24 cellular contexts compared by ENCODE assay signal in the genomic region with DNA sequence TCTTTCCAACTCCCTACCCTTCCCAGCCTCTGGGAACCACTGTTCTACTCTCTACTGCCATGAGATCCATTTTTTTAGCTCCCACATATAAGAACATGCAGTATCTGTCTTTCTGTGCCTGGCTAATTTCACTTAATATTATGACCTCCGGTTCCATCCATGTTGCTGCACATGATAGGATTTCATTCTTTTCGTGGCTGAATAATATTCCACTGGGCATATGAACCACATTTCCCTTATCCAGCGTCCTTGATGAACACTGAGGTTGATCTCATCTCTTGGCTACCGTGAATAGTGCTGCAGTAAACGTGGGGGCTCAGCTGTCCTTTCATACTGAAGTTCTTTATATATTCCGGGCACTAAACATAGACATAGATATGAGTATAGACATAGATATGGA.
DNase-seq lines count a peak whose midpoint lies in the region; ATAC-seq, FAIRE-seq and TF ChIP-seq lines count a peak whose summit lies in the region.
"Had no signal": no experiment of that assay in that cellular context is flagged by ENCODE, and none has a peak within 500 bp of the region (broad histone marks: within the 10 kb centered on the region; RNA-seq: fewer than 3 reads in every experiment).

No MANE protein-coding gene starts in this region.

- in situ Hi-C loops in K562 (cut with MboI) = no loop called here

- BruUV-seq in K562 (replicated peaks; lab: Mats Ljungman, UMichigan) = no TSS peak

- no peak for TF ChIP-seq POLR2A in K562 (conservative IDR thresholded peaks at IDR 0.05)

- peaks cover 0 to 12% of the 10 kb centered on the region in 2 experiments; a peak in 4 of 5 replicates for H3K4me1 ChIP-seq in K562 (replicated peaks in 1 of 2; ENCODE audit: control insufficient read depth in 2 of 2, insufficient read depth in 2 of 2, low read length in 2 of 2)
- H3K4me1 ChIP-seq: A549 had no signal

- H3K9ac ChIP-seq in K562 (ENCODE audit: insufficient read depth in 1 of 2, low read depth in 2 of 2, low read length in 2 of 2) = no peak overlapping the region
- H3K9ac ChIP-seq: BLaER1 treated with 17β-estradiol and CSF1 and Interleukin-3, amounts not matched to agents 10 nM and 100 nM had no signal

- WGBS in K562 (ENCODE audit: insufficient coverage, low coverage, missing lambda C conversion rate) = 29% methylated on average over 6 of the region's 6 CpGs

- peaks cover 3% of the 10 kb centered on the region; the same call in 1 of the 2 replicates for H4K20me1 ChIP-seq in K562 (replicated peaks; ENCODE audit: control insufficient read depth, insufficient read depth, low read length)

- H3K36me3 ChIP-seq in K562 (ENCODE audit: control insufficient read depth, insufficient read depth, low read length) = no peaks in the 10 kb centered on the region
- H3K36me3 ChIP-seq: BLaER1 treated with 17β-estradiol and CSF1 and Interleukin-3, amounts not matched to agents 10 nM and 100 nM had no signal

- ATAC-seq in Right ventricle myocardium superior (ENCODE audit: poor library complexity) (no peak), K562 (no peak)
- no peak for ATAC-seq in stimulated activated naive CD8-positive, alpha-beta T cell treated with anti-CD3 and anti-CD28 coated beads, Interleukin-15, Interleukin-2, amounts not matched to agents 100 U/mL and 50 U/mL, for 24 hours
- ATAC-seq: GM12878 had no signal

- intact Hi-C loops in Right ventricle myocardium superior (cut with DNase I) = no loop called here
- intact Hi-C loops in cardiac septum (cut with DNase I) = no loop called here
- intact Hi-C loops in K562 (cut with micrococcal nuclease) = loop anchor here (5.0 kb wide), 1 partner anchor 168 kb away; no protein-coding TSS in a partner anchor

- no peak for TF ChIP-seq CTCF in K562 (IDR thresholded peaks at IDR 0.05 in 2 of 3, conservative IDR thresholded peaks at IDR 0.05 in 1 of 3; ENCODE audit: insufficient read depth in 2 of 3, low read depth in 1 of 3, low read length in 3 of 3)
- TF ChIP-seq CTCF in fibroblast of pulmonary artery (IDR thresholded peaks at IDR 0.05; ENCODE audit: low read length, missing control alignments) = no peak

- FAIRE-seq in K562 (lab: Jason Lieb, UNC) = no peak
- FAIRE-seq: GM12892, GM18507 had no signal

- CTCF ChIA-PET in K562 (lab: Yijun Ruan, JAX; ENCODE audit: low intra/inter-chr PET ratio) = no interaction called here

- H3K79me2 ChIP-seq in K562 (ENCODE audit: control insufficient read depth, insufficient read depth, low read length) = no peaks in the 10 kb centered on the region

- no peak overlapping the region for H3K4me2 ChIP-seq in K562 (ENCODE audit: insufficient read depth, low read length)
- H3K4me2 ChIP-seq: A549 had no signal

- no peak overlapping the region for H2AFZ ChIP-seq in K562 (ENCODE audit: low read depth, low read length)

- peaks cover 4% of the 10 kb centered on the region for H3K9me1 ChIP-seq in K562 (ENCODE audit: control insufficient read depth, insufficient read depth, low read length)

- H3K27ac ChIP-seq in K562 (ENCODE audit: extremely low read depth, low read depth, low read length) = no peak overlapping the region
- H3K27ac ChIP-seq: 22Rv1; A549; BLaER1 treated with 17β-estradiol and CSF1 and Interleukin-3, amounts not matched to agents 10 nM and 100 nM had no signal

- DNase-seq in Right ventricle myocardium superior (peak; percentile 5), cardiac septum (ENCODE audit: low spot score) (no peak), K562 (ENCODE audit: extremely low read depth in 1 of 4, low spot score in 3 of 4) (no peak), fibroblast of pulmonary artery (ENCODE audit: low read depth) (peak; percentile 39), C1 segment of cervical spinal cord (lab: John Stamatoyannopoulos, UW) (no peak)
- no peak for DNase-seq in stimulated activated naive CD8-positive, alpha-beta T cell treated with anti-CD3 and anti-CD28 coated beads, Interleukin-15, Interleukin-2, amounts not matched to agents 100 U/mL and 50 U/mL, for 24 hours
- DNase-seq: AML-193; CD4-positive, alpha-beta memory T cell; CD4-positive, CD25-positive, alpha-beta regulatory T cell; CD8-positive, alpha-beta memory T cell; COR-L47; DMS 273 treated with DMSO at 0.1 percent for 48 hours; DMS153; DMS53; DMS79; DND-41; EL; GDM1 had no signal

- no peaks in the 10 kb centered on the region for H3K9me3 ChIP-seq in K562 (replicated peaks; ENCODE audit: control insufficient read depth, insufficient read depth, low read depth, low read length)
- H3K9me3 ChIP-seq: A549; BLaER1 treated with 17β-estradiol and CSF1 and Interleukin-3, amounts not matched to agents 10 nM and 100 nM had no signal

- H3K27me3 ChIP-seq in K562 (ENCODE audit: control insufficient read depth in 2 of 2, insufficient read depth in 2 of 2, low read length in 2 of 2) = peaks cover 0 to 26% of the 10 kb centered on the region in 2 experiments; a peak in 3 of 5 replicates

- no peak for TF ChIP-seq RAD21 in K562 (CRISPR knock-in tag; conservative IDR thresholded peaks at IDR 0.05 in 1 of 2, IDR thresholded peaks at IDR 0.05 in 1 of 2)

- no peak overlapping the region for H3K4me3 ChIP-seq in K562
- H3K4me3 ChIP-seq in fibroblast of pulmonary artery (replicated peaks; ENCODE audit: low read depth, low read length) = no peak overlapping the region
- H3K4me3 ChIP-seq: A549; BLaER1 treated with 17β-estradiol and CSF1 and Interleukin-3, amounts not matched to agents 10 nM and 100 nM; GM12878 had no signal

- no peak for TF ChIP-seq EP300 in K562 (IDR thresholded peaks at IDR 0.05; ENCODE audit: low read length)

- POLR2A ChIA-PET in K562 (lab: Yijun Ruan, JAX) = interaction anchor here (1.0 to 1.6 kb wide), 3 partner anchors 14 to 38 kb away, joined by 3 to 4 read pairs (median 3); no protein-coding TSS in a partner anchor

TF ChIP-seq in K562, 482 proteins besides CTCF, POLR2A, EP300 and RAD21:
- TF ChIP-seq BACH1 (tag; IDR thresholded peaks at IDR 0.05) = no peak
- TF ChIP-seq ZNF146 (CRISPR knock-in tag; IDR thresholded peaks at IDR 0.05; ENCODE audit: unreplicated experiment) = peak; percentile 80
TF ChIP-seq in K562: peak in this region for 1.

Comparison
In these comparisons a context has a peak if more than half of its experiments do, and no peak if none do; other contexts are left out.
1. DNase-seq: peak in Right ventricle myocardium superior (single experiment) and fibroblast of pulmonary artery (single experiment); none in cardiac septum (single experiment), K562 (0 of 4), C1 segment of cervical spinal cord (0 of 14) and stimulated activated naive CD8-positive, alpha-beta T cell treated with anti-CD3 and anti-CD28 coated beads, Interleukin-15, Interleukin-2, amounts not matched to agents 100 U/mL and 50 U/mL, for 24 hours (single experiment).